In the genomic region with DNA sequence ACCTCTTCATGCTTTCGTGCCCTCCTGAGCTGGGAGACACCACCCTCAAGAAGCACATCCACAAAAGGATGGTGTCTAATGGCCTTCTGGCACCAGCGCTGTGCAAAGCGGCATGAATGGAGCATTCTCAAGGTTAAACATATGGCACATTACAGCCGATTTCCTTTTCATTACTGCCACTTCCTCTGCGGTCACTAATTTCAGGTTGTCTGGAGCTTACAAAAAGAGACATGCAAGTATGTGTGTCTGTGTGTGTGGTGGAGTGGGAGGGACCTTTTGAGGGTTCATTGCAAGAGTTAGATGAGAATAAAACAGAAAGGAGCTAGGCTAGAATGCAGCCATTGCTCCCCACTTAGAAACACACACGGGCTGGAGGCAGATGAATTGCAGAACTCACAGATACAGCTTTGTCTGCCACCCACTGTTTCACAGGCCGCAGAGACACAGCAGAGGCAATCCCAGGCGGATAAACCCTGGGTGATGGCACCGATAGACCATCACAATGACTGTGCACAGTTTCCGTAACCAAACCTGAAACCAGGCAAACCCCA, we compare ENCODE assay signal across 8 cellular contexts.
DNase-seq lines count a peak whose midpoint lies in the region; ATAC-seq and TF ChIP-seq lines count a peak whose summit lies in the region.
"Had no signal": no experiment of that assay in that cellular context is flagged by ENCODE, and none has a peak within 500 bp of the region (broad histone marks: within the 10 kb centered on the region; RNA-seq: fewer than 3 reads in every experiment).

No MANE protein-coding gene starts in this region.

- H3K4me1 Mint-ChIP-seq in GM23338, result peaks cover 37% of the 10 kb centered on the region
- peaks cover 16% of the 10 kb centered on the region for H3K4me1 Mint-ChIP-seq in stimulated activated naive CD8-positive, alpha-beta T cell treated with anti-CD3 and anti-CD28 coated beads, Interleukin-15, amount 100 ng/mL, for 72 hours

- H3K4me1 ChIP-seq in GM23338 (ENCODE audit: insufficient read depth), result peaks cover 30% of the 10 kb centered on the region
- H3K4me1 ChIP-seq in body of pancreas, result no peaks in the 10 kb centered on the region
- H3K4me1 ChIP-seq: right lobe of liver had no signal

- H3K4me2 ChIP-seq in GM23338, result 0 out of 2 replicates have a peak overlapping the region, but pooled peaks have one; percentile 1

- no peaks in the 10 kb centered on the region for H3K9me2 ChIP-seq in GM23338 (ENCODE audit: insufficient read depth)

- intact Hi-C loops in body of pancreas (cut with DNase I), result no loop called here

- H3K27me3 Mint-ChIP-seq in GM23338 (ENCODE audit: insufficient read depth, low read depth, poor library complexity), result peaks cover 2% of the 10 kb centered on the region
- H3K27me3 Mint-ChIP-seq in stimulated activated naive CD8-positive, alpha-beta T cell treated with anti-CD3 and anti-CD28 coated beads, Interleukin-15, amount 100 ng/mL, for 72 hours, result peaks cover 4% of the 10 kb centered on the region

- H3K9me3 ChIP-seq in body of pancreas, result peaks cover 0 to 7% (median 0%) of the 10 kb centered on the region in 3 donors

- 68 to 81% methylated on average over 9 to 10 of the region's 10 CpGs for WGBS in body of pancreas, 2 donors

- no peaks in the 10 kb centered on the region for H3F3A ChIP-seq in GM23338 (replicated peaks; ENCODE audit: low read depth)

- DNase-seq in GM23338 (ENCODE audit: low spot score) (no peak), NCI-H1694 (lab: John Stamatoyannopoulos, UW) (peak; percentile 65), hypothalamus (lab: John Stamatoyannopoulos, UW) (peak in 30 of 51 donors; percentile 6 to 65 (median 28)), body of pancreas (no peak)
- peak; percentile 38 to 52 for DNase-seq in activated CD4-positive, alpha-beta T cell treated with anti-CD3 and anti-CD28 coated beads, Interleukin-2, amount 50 U/mL, for 48 hours
- DNase-seq in stimulated activated naive CD8-positive, alpha-beta T cell treated with anti-CD3 and anti-CD28 coated beads, Interleukin-15, amount 100 ng/mL, for 72 hours, result peak; percentile 35 to 59
- DNase-seq: right lobe of liver had no signal

- peak; percentile 59 for ATAC-seq in GM18861 (IDR thresholded peaks at IDR 0.05; ENCODE audit: unreplicated experiment)
- peak; percentile 16 for ATAC-seq in GM23338
- ATAC-seq in stimulated activated naive CD8-positive, alpha-beta T cell treated with anti-CD3 and anti-CD28 coated beads, Interleukin-15, amount 100 ng/mL, for 72 hours, result peak; percentile 92
- ATAC-seq in body of pancreas, result no peak

- no peak overlapping the region for H3K4me3 ChIP-seq in GM23338
- no peak overlapping the region for H3K4me3 ChIP-seq in body of pancreas
- H3K4me3 ChIP-seq: right lobe of liver had no signal

- H3K36me3 ChIP-seq in GM23338 (ENCODE audit: insufficient read depth) (no peaks in the 10 kb centered on the region), body of pancreas (replicated peaks in 1 of 2; ENCODE audit: insufficient read depth in 1 of 2, low read depth in 2 of 2) (no peaks in the 10 kb centered on the region)
- H3K36me3 ChIP-seq: right lobe of liver had no signal

- peak overlapping the region; percentile 84 for H3K27ac ChIP-seq in GM23338 (ENCODE audit: low read depth)
- no peak overlapping the region for H3K27ac ChIP-seq in body of pancreas
- H3K27ac ChIP-seq: right lobe of liver had no signal

- peaks cover 9% of the 10 kb centered on the region; the same call in 2 of the 3 replicates for H3K36me3 Mint-ChIP-seq in GM23338 (ENCODE audit: low read depth)

- H4K20me1 ChIP-seq in GM23338 (replicated peaks; ENCODE audit: insufficient read depth), result no peaks in the 10 kb centered on the region

- no peak for TF ChIP-seq POLR2A in body of pancreas (IDR thresholded peaks at IDR 0.05)

- peak overlapping the region; percentile 49; the same call in 1 of the 2 replicates for H3K27ac Mint-ChIP-seq in GM23338
- H3K27ac Mint-ChIP-seq in stimulated activated naive CD8-positive, alpha-beta T cell treated with anti-CD3 and anti-CD28 coated beads, Interleukin-15, amount 100 ng/mL, for 72 hours, result no peak overlapping the region

- H3K27me3 ChIP-seq in GM23338 (ENCODE audit: insufficient read depth), result no peaks in the 10 kb centered on the region
- no peaks in the 10 kb centered on the region for H3K27me3 ChIP-seq in body of pancreas
- H3K27me3 ChIP-seq: right lobe of liver had no signal

- peaks cover 12% of the 10 kb centered on the region for H3K9me3 Mint-ChIP-seq in GM23338
- H3K9me3 Mint-ChIP-seq in stimulated activated naive CD8-positive, alpha-beta T cell treated with anti-CD3 and anti-CD28 coated beads, Interleukin-15, amount 100 ng/mL, for 72 hours, result no peaks in the 10 kb centered on the region

- TF ChIP-seq CTCF in GM23338 (conservative IDR thresholded peaks at IDR 0.05; ENCODE audit: low read depth in 2 of 2) (no peak), body of pancreas (IDR thresholded peaks at IDR 0.05) (no peak)

- peak overlapping the region; percentile 15 for H2AFZ ChIP-seq in GM23338

- H3K79me2 ChIP-seq in GM23338 (replicated peaks; ENCODE audit: insufficient read depth), result no peaks in the 10 kb centered on the region

- no peak overlapping the region for H3K4me3 Mint-ChIP-seq in GM23338
- H3K4me3 Mint-ChIP-seq in stimulated activated naive CD8-positive, alpha-beta T cell treated with anti-CD3 and anti-CD28 coated beads, Interleukin-15, amount 100 ng/mL, for 72 hours, result peak overlapping the region; percentile 19 to 50

TF ChIP-seq in GM23338, 12 proteins besides CTCF, POLR2A, EP300 and RAD21 (continues in another document):
- TF ChIP-seq ZNF331 (CRISPR knock-in tag; IDR thresholded peaks at IDR 0.05; ENCODE audit: low read depth) (no peak), CREB1 (CRISPR knock-in tag; IDR thresholded peaks at IDR 0.05; ENCODE audit: low read depth) (no peak), EZH2 (IDR thresholded peaks at IDR 0.05; ENCODE audit: low read depth, unreplicated experiment) (no peak)
- TF ChIP-seq, protein P1, sequence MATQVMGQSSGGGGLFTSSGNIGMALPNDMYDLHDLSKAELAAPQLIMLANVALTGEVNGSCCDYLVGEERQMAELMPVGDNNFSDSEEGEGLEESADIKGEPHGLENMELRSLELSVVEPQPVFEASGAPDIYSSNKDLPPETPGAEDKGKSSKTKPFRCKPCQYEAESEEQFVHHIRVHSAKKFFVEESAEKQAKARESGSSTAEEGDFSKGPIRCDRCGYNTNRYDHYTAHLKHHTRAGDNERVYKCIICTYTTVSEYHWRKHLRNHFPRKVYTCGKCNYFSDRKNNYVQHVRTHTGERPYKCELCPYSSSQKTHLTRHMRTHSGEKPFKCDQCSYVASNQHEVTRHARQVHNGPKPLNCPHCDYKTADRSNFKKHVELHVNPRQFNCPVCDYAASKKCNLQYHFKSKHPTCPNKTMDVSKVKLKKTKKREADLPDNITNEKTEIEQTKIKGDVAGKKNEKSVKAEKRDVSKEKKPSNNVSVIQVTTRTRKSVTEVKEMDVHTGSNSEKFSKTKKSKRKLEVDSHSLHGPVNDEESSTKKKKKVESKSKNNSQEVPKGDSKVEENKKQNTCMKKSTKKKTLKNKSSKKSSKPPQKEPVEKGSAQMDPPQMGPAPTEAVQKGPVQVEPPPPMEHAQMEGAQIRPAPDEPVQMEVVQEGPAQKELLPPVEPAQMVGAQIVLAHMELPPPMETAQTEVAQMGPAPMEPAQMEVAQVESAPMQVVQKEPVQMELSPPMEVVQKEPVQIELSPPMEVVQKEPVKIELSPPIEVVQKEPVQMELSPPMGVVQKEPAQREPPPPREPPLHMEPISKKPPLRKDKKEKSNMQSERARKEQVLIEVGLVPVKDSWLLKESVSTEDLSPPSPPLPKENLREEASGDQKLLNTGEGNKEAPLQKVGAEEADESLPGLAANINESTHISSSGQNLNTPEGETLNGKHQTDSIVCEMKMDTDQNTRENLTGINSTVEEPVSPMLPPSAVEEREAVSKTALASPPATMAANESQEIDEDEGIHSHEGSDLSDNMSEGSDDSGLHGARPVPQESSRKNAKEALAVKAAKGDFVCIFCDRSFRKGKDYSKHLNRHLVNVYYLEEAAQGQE (IDR thresholded peaks at IDR 0.05; ENCODE audit: unreplicated experiment), result no peak

Comparison
In these comparisons a context has a peak if more than half of its experiments do, and no peak if none do; other contexts are left out.
1. DNase-seq: peak in NCI-H1694 (single experiment), activated CD4-positive, alpha-beta T cell treated with anti-CD3 and anti-CD28 coated beads, Interleukin-2, amount 50 U/mL, for 48 hours (2 of 2), hypothalamus (30 of 51) and stimulated activated naive CD8-positive, alpha-beta T cell treated with anti-CD3 and anti-CD28 coated beads, Interleukin-15, amount 100 ng/mL, for 72 hours (2 of 2); none in GM23338 (single experiment) and body of pancreas (0 of 4).